8 cellular contexts compared by ENCODE assay signal in the genomic region with DNA sequence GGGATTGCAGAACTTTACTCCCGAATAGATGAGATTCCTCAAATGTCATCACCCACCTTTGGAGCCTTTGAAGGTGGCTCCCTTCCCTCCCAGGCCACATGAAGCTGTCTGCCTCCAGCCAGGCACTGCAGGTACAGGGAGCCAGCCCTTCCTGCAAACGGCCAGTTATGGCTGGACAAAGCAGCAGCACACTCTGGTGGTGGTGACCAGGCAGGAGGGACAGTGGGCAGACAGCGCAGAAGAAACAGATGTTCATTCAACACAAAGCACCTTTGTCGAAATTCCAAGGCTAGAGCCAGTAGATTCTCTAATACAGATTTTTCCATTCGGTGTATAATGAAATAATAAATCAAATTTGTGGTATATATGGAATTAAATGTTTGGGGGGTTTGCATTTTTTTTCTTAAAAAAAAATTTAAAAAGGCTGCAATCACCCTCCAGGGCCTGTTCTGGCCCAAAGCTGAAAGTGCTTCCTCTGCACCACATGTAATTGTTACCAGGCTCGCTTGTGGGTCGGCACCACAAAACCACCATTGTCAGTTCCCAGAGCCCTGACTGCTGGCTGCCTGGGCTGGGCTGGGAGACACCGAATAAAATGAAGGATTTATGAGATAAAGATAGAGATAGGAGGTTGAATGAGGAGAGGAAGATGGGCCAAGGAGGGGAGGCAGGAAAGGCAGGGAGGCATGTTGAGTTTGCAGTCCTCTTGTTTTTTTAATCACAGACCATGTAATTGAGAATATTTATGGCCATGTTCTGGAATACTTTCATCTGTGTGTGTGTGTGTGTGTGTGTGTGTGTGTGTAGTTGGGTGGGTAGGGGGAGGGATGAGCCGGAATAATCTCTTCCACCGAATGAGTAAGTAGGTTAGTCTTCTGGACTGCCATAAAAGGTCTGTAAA. TPM values are rescaled to one million over a fixed set of nuclear protein-coding genes. Genes with fewer than 3 reads are reported as not detected.
DNase-seq lines count a peak whose midpoint lies in the region; ATAC-seq and TF ChIP-seq lines count a peak whose summit lies in the region.
"Had no signal": no experiment of that assay in that cellular context is flagged by ENCODE, and none has a peak within 500 bp of the region (broad histone marks: within the 10 kb centered on the region; RNA-seq: fewer than 3 reads in every experiment).

No MANE protein-coding gene starts in this region.

- H3K9me3 Mint-ChIP-seq in naive thymus-derived CD8-positive, alpha-beta T cell: no peaks in the 10 kb centered on the region

- H3K4me3 Mint-ChIP-seq in naive thymus-derived CD8-positive, alpha-beta T cell: no peak overlapping the region

- ATAC-seq in left lobe of liver: peak; percentile 58
- no peak for ATAC-seq in naive thymus-derived CD8-positive, alpha-beta T cell

- no peaks in the 10 kb centered on the region for H3K36me3 Mint-ChIP-seq in naive thymus-derived CD8-positive, alpha-beta T cell

- peaks cover 0 to 22% (median 0%) of the 10 kb centered on the region in 4 donors for H3K4me1 Mint-ChIP-seq in naive thymus-derived CD8-positive, alpha-beta T cell

- peaks cover 2% of the 10 kb centered on the region for H3K36me3 ChIP-seq in brain microvascular endothelial cell (replicated peaks)
- H3K36me3 ChIP-seq in stomach smooth muscle (ENCODE audit: control insufficient read depth in 2 of 2, insufficient read depth in 2 of 2, low read length in 2 of 2): peaks cover 21 to 34% of the 10 kb centered on the region in 2 donors

- H3K27me3 Mint-ChIP-seq in naive thymus-derived CD8-positive, alpha-beta T cell: peaks cover 0 to 2% (median 0%) of the 10 kb centered on the region in 5 donors

- DNase-seq in HuH-7 (ENCODE audit: low spot score) (peak; percentile 59), brain microvascular endothelial cell (no peak), left lobe of liver (ENCODE audit: low spot score) (no peak), NCI-H187 treated with DMSO at 0.1 percent for 48 hours (lab: John Stamatoyannopoulos, UW) (no peak)
- DNase-seq in stimulated activated CD4-positive, alpha-beta T cell treated with anti-CD3 and anti-CD28 coated beads, Interleukin-4, amount 100 ng/mL, for 4 hours: no peak
- DNase-seq in naive thymus-derived CD8-positive, alpha-beta T cell: no peak
- DNase-seq: GOT3 had no signal

- H3K27ac ChIP-seq in brain microvascular endothelial cell (no peak overlapping the region), stomach smooth muscle (ENCODE audit: low read length) (peak overlapping the region; percentile 80)

- H3K9ac ChIP-seq in stomach smooth muscle (ENCODE audit: low read length in 2 of 2): peak overlapping the region in 1 of 2 donors; percentile 68

- H3K4me3 ChIP-seq in brain microvascular endothelial cell (ENCODE audit: low read depth, low read length): no peak overlapping the region
- peak overlapping the region; percentile 29 to 61 for H3K4me3 ChIP-seq in stomach smooth muscle (ENCODE audit: low read length in 2 of 2)

- TF ChIP-seq CTCF in brain microvascular endothelial cell (IDR thresholded peaks at IDR 0.05; ENCODE audit: low read depth, low read length, missing control alignments): peak; percentile 70

- H3K27me3 ChIP-seq in brain microvascular endothelial cell (replicated peaks) (no peaks in the 10 kb centered on the region), stomach smooth muscle (ENCODE audit: control insufficient read depth in 1 of 2, insufficient read depth in 2 of 2, low read length in 2 of 2) (no peaks in the 10 kb centered on the region)

- POLR2A ChIA-PET in naive thymus-derived CD8-positive, alpha-beta T cell (lab: Charles Lee): no interaction called here

- in situ Hi-C loops in brain microvascular endothelial cell (cut with HindIII; ENCODE audit: low pct_ligation_motif_present, low sequenced_read_pairs): no loop called here

- peaks cover 87% of the 10 kb centered on the region for H3K4me1 ChIP-seq in stomach smooth muscle (ENCODE audit: control insufficient read depth, insufficient read depth, low read length)

- no peak overlapping the region for H3K27ac Mint-ChIP-seq in naive thymus-derived CD8-positive, alpha-beta T cell

- no peaks in the 10 kb centered on the region for H3K9me3 ChIP-seq in stomach smooth muscle (ENCODE audit: control insufficient read depth in 2 of 2, low read length in 2 of 2)

RNA-seq across cellular contexts. Expression of a gene that starts 14.5 kb away (rescaled TPM):
- 7.7 TPM for total RNA-seq in left lobe of liver
- total RNA-seq in naive thymus-derived CD8-positive, alpha-beta T cell: 1 to 10 TPM in 1 of 2 experiments, under 1 TPM in 1; 0.82 to 1.1 TPM
- polyA plus RNA-seq in naive thymus-derived CD8-positive, alpha-beta T cell: not detected
